Comparison of ENCODE assay signal across 8 cellular contexts in genomic region chr16:1407749-1408148, GRCh38.
DNase-seq lines count a peak whose midpoint lies in the region; ATAC-seq lines count a peak whose summit lies in the region.

No MANE protein-coding gene starts in this region.

- no peaks in the 10 kb centered on the region for H3K27me3 Mint-ChIP-seq in memory B cell

- peaks cover 13% of the 10 kb centered on the region for H3K4me1 Mint-ChIP-seq in memory B cell

- peak overlapping the region; percentile 71; the same call in 1 of the 2 replicates for H3K4me3 ChIP-seq in ACC112 (ENCODE audit: low read depth, low read length)
- H3K4me3 ChIP-seq in HAP-1 = peak overlapping the region; percentile 44

- no peak overlapping the region for H3K27ac ChIP-seq in ACC112 (ENCODE audit: low read depth, low read length)

- H3K9me3 ChIP-seq in HAP-1 = no peaks in the 10 kb centered on the region

- in situ Hi-C loops in HAP-1 (cut with MboI; ENCODE audit: low sequenced_read_pairs) = no loop called here
- in situ Hi-C loops in ACHN (cut with HindIII; ENCODE audit: low pct_ligation_motif_present, low pct_unique_long_range_greater_than_20kb, low sequenced_read_pairs) = no loop called here

- no peaks in the 10 kb centered on the region for H3K9me3 Mint-ChIP-seq in memory B cell

- no peaks in the 10 kb centered on the region for H3K79me2 ChIP-seq in ACC112 (ENCODE audit: control insufficient read depth, insufficient read depth, low read length, unreplicated experiment)

- peaks cover 7% of the 10 kb centered on the region for H3K36me3 Mint-ChIP-seq in memory B cell

- no peaks in the 10 kb centered on the region for H3K36me3 ChIP-seq in ACC112 (ENCODE audit: insufficient read depth, low read length)
- H3K36me3 ChIP-seq in HAP-1 (replicated peaks) = no peaks in the 10 kb centered on the region; the same call in 1 of the 2 replicates

- peak overlapping the region; percentile 87 for H3K4me3 Mint-ChIP-seq in memory B cell

- peaks cover 3% of the 10 kb centered on the region for H3K4me1 ChIP-seq in ACC112 (ENCODE audit: control insufficient read depth, insufficient read depth, low read length, unreplicated experiment)
- H3K4me1 ChIP-seq in HAP-1 = no peaks in the 10 kb centered on the region; the same call in 1 of the 2 replicates

- H3K27me3 ChIP-seq in ACC112 (ENCODE audit: insufficient read depth, low read length) (no peaks in the 10 kb centered on the region), HAP-1 (ENCODE audit: low read depth) (no peaks in the 10 kb centered on the region)

- no peak overlapping the region for H3K27ac Mint-ChIP-seq in memory B cell

- ATAC-seq in memory B cell (ENCODE audit: low read depth) (no peak), HG03520 (IDR thresholded peaks at IDR 0.05; ENCODE audit: unreplicated experiment) (no peak), GM21390 (IDR thresholded peaks at IDR 0.05; ENCODE audit: unreplicated experiment) (no peak)

- no peak for DNase-seq in HAP-1 (ENCODE audit: low spot score in 2 of 2)
- peak; percentile 30 for DNase-seq in astrocyte of the hippocampus (ENCODE audit: low read depth, low spot score)
- DNase-seq in memory B cell (ENCODE audit: low spot score in 2 of 2) = no peak
- no peak for DNase-seq in ACHN
- DNase-seq in NK-92 treated with Interleukin-12 subunit alpha and Interleukin-12 subunit beta, amount 100 ng/mL, for 24 hours (lab: John Stamatoyannopoulos, UW) = no peak

- no peak overlapping the region for H2AFZ ChIP-seq in ACC112 (ENCODE audit: low read length, unreplicated experiment)
